ENCODE assay signal across 21 cellular contexts in the genomic region with DNA sequence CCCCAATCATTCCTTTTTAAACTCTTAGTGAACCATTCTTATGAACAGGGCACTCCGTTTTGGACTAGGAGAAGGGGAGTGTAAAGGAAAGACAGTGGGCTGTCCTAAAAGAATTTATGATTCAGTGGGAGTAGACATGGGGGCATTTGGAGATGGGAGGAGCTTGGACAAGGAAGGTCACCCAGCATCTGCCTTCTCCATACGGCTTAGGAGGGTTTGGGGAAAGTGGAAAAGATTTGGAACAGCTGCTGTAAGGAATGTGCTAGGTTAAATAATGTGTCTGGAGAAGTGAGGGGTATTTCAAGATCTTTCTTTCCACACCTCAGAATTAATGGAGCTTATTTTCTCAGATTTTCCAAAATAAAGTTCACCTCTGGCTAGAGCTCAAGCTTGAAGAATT.
"Had no signal": no experiment of that assay in that cellular context is flagged by ENCODE, and none has a peak within 500 bp of the region (broad histone marks: within the 10 kb centered on the region; RNA-seq: fewer than 3 reads in every experiment).

No MANE protein-coding gene starts in this region.

- H3K27me3 Mint-ChIP-seq: activated B cell treated with CpG ODN at 0.5 μM for 24 hours; activated CD4-positive, alpha-beta T cell treated with anti-CD3 and anti-CD28 coated beads for 36 hours; naive thymus-derived CD4-positive, alpha-beta T cell; type B pancreatic cell had no signal

- ATAC-seq: activated CD4-positive, alpha-beta T cell treated with anti-CD3 and anti-CD28 coated beads for 36 hours; gastrocnemius medialis; left ventricle myocardium superior; naive thymus-derived CD4-positive, alpha-beta T cell had no signal

- H3K36me3 Mint-ChIP-seq: type B pancreatic cell had no signal

- H3K9me3 Mint-ChIP-seq: activated B cell treated with CpG ODN at 0.5 μM for 24 hours; activated naive CD4-positive, alpha-beta T cell treated with anti-CD3 and anti-CD28 coated beads for 36 hours; endodermal cell; T-helper 1 cell treated with Interleukin-12 subunit alpha and Interleukin-12 subunit beta and Interleukin-4 antibody, amounts not matched to agents 30 μg/mL and 1 μg/mL, for 36 hours; type B pancreatic cell had no signal

- H3K4me3 Mint-ChIP-seq: activated B cell treated with CpG ODN at 0.5 μM for 24 hours; activated CD4-positive, alpha-beta T cell treated with anti-CD3 and anti-CD28 coated beads for 36 hours; activated naive CD4-positive, alpha-beta T cell treated with anti-CD3 and anti-CD28 coated beads for 36 hours; naive thymus-derived CD4-positive, alpha-beta T cell; T-helper 1 cell treated with Interleukin-12 subunit alpha and Interleukin-12 subunit beta and Interleukin-4 antibody, amounts not matched to agents 30 μg/mL and 1 μg/mL, for 36 hours; type B pancreatic cell had no signal

- H3K27ac Mint-ChIP-seq: activated B cell treated with CpG ODN at 0.5 μM for 24 hours; activated CD4-positive, alpha-beta T cell treated with anti-CD3 and anti-CD28 coated beads for 36 hours; activated naive CD4-positive, alpha-beta T cell treated with anti-CD3 and anti-CD28 coated beads for 36 hours; endodermal cell; T-helper 1 cell treated with Interleukin-12 subunit alpha and Interleukin-12 subunit beta and Interleukin-4 antibody, amounts not matched to agents 30 μg/mL and 1 μg/mL, for 36 hours; type B pancreatic cell had no signal

- DNase-seq: activated B cell treated with CpG ODN at 0.5 μM for 24 hours; activated CD4-positive, alpha-beta T cell treated with anti-CD3 and anti-CD28 coated beads for 36 hours; activated CD4-positive, alpha-beta T cell treated with anti-CD3 and anti-CD28 coated beads, Interleukin-2, amount 50 U/mL, for 48 hours; activated naive CD4-positive, alpha-beta T cell treated with anti-CD3 and anti-CD28 coated beads for 36 hours; activated T-cell treated with anti-CD3 and anti-CD28 coated beads, Interleukin-2, amount 50 U/mL, for 48 hours; anterior cingulate cortex; body of pancreas; cortex of kidney; endodermal cell; esophagus squamous epithelium; gastrocnemius medialis; head of caudate nucleus; hypothalamus; left ventricle myocardium superior; naive thymus-derived CD4-positive, alpha-beta T cell; spleen; stimulated activated CD4-positive, alpha-beta T cell treated with anti-CD3 and anti-CD28 coated beads, Interleukin-4, amount 100 ng/mL, for 1 hour; stimulated activated naive CD4-positive, alpha-beta T cell; testis had no signal

- H3K4me1 Mint-ChIP-seq: activated B cell treated with CpG ODN at 0.5 μM for 24 hours; activated CD4-positive, alpha-beta T cell treated with anti-CD3 and anti-CD28 coated beads for 36 hours had no signal
